1 cellular context compared by ENCODE assay signal in genomic region chr17:75564195-75564594, GRCh38.
A peak's percentile ranks its signal among the peaks of the same experiment; 100 is the strongest.
TF ChIP-seq lines count a peak whose summit lies in the region.

No MANE protein-coding gene starts in this region.

TF ChIP-seq in HepG2, 621 proteins besides CTCF, POLR2A, EP300 and RAD21:
- TF ChIP-seq ZNF577 (CRISPR knock-in tag; IDR thresholded peaks at IDR 0.05; ENCODE audit: borderline replicate concordance, low read depth) (no peak), AGO2 (optimal IDR thresholded peaks at IDR 0.05; ENCODE audit: low read depth, low read length) (peak; percentile 52)
